Comparison of ENCODE assay signal across 11 cellular contexts in the genomic region with DNA sequence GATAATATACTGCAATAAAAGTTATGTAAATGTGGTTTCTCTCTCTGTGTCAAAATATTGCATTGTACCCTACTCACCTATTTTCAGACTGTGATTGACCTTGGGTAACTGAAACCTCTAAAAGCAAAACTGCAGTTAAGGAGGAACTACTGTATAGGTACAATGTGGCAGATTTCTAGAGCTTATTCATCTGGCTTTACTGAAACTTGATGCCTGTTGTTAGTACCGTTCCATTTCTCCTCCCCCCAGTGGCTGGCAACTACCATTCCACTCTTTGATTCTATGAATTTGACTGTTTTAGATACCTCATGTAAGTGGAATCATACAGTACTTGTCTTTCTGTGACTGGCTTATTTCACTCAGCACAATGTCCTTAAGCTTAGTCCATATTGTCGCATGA.
DNase-seq lines count a peak whose midpoint lies in the region; ATAC-seq and TF ChIP-seq lines count a peak whose summit lies in the region.
"Had no signal": no experiment of that assay in that cellular context is flagged by ENCODE, and none has a peak within 500 bp of the region (broad histone marks: within the 10 kb centered on the region; RNA-seq: fewer than 3 reads in every experiment).

No MANE protein-coding gene starts in this region.

- peak; percentile 18 for TF ChIP-seq CTCF in fibroblast of the aortic adventitia (IDR thresholded peaks at IDR 0.05; ENCODE audit: insufficient read depth, low read length)

- intact Hi-C loops in left cardiac atrium (cut with DNase I): no loop called here

- DNase-seq in H4 (ENCODE audit: low spot score) (peak; percentile 20), NCI-H69 (lab: John Stamatoyannopoulos, UW) (peak; percentile 0), fibroblast of the aortic adventitia (ENCODE audit: low read depth) (peak; percentile 9), left cardiac atrium (no peak), SHP77 treated with DMSO at 0.1 percent for 48 hours (lab: John Stamatoyannopoulos, UW) (no peak)
- DNase-seq: NCI-H526 treated with DMSO at 0.1 percent for 48 hours, psoas muscle, T-helper 17 cell had no signal

- no peak overlapping the region for H3K4me3 ChIP-seq in fibroblast of the aortic adventitia (ENCODE audit: low read depth, low read length)
- H3K4me3 ChIP-seq: psoas muscle had no signal

- peak; percentile 86 for ATAC-seq in GM18858 (IDR thresholded peaks at IDR 0.05; ENCODE audit: unreplicated experiment)
- no peak for ATAC-seq in left cardiac atrium
- no peak for ATAC-seq in HG03045 (IDR thresholded peaks at IDR 0.05; ENCODE audit: unreplicated experiment)
- ATAC-seq: left lobe of liver, psoas muscle, T-helper 17 cell had no signal

Comparison
In these comparisons a context has a peak if more than half of its experiments do, and no peak if none do; other contexts are left out.
1. DNase-seq: peak in H4 (single experiment), NCI-H69 (single experiment) and fibroblast of the aortic adventitia (single experiment); none in left cardiac atrium (single experiment) and SHP77 treated with DMSO at 0.1 percent for 48 hours (single experiment).